ENCODE assay signal across 1 cellular context in genomic region chr1:16048573-16049189, GRCh38.
TF ChIP-seq lines count a peak whose summit lies in the region.

No MANE protein-coding gene starts in this region.

TF ChIP-seq in H1, 55 proteins besides CTCF, POLR2A, EP300 and RAD21:
- TF ChIP-seq SP2 (IDR thresholded peaks at IDR 0.05; ENCODE audit: low read length) (no peak), BRCA1 (IDR thresholded peaks at IDR 0.05; ENCODE audit: low read depth, low read length) (no peak), CBX8 (IDR thresholded peaks at IDR 0.05; ENCODE audit: borderline replicate concordance, low read depth, low read length) (no peak), POLR2AphosphoS5 (IDR thresholded peaks at IDR 0.05; ENCODE audit: low read depth, low read length) (0 out of 2 replicates have a peak, but pooled peaks have one; percentile 47), YY1 (IDR thresholded peaks at IDR 0.05; ENCODE audit: low read depth, low read length) (peak; percentile 72; the same call in 1 of the 2 replicates), TCF12 (IDR thresholded peaks at IDR 0.05; ENCODE audit: low read depth, low read length) (no peak), ASH2L (IDR thresholded peaks at IDR 0.05; ENCODE audit: low read length) (peak; percentile 48), SIX5 (IDR thresholded peaks at IDR 0.05; ENCODE audit: low read depth, low read length) (no peak), PHF8 (conservative IDR thresholded peaks at IDR 0.05; ENCODE audit: low read depth, low read length) (peak; percentile 64), TEAD4 (IDR thresholded peaks at IDR 0.05; ENCODE audit: low read depth, low read length) (peak; percentile 95), RNF2 (IDR thresholded peaks at IDR 0.05; ENCODE audit: borderline replicate concordance, low read depth, low read length, missing control alignments, poor library complexity, severe bottlenecking) (no peak)
